13 cellular contexts compared by ENCODE assay signal in the genomic region with DNA sequence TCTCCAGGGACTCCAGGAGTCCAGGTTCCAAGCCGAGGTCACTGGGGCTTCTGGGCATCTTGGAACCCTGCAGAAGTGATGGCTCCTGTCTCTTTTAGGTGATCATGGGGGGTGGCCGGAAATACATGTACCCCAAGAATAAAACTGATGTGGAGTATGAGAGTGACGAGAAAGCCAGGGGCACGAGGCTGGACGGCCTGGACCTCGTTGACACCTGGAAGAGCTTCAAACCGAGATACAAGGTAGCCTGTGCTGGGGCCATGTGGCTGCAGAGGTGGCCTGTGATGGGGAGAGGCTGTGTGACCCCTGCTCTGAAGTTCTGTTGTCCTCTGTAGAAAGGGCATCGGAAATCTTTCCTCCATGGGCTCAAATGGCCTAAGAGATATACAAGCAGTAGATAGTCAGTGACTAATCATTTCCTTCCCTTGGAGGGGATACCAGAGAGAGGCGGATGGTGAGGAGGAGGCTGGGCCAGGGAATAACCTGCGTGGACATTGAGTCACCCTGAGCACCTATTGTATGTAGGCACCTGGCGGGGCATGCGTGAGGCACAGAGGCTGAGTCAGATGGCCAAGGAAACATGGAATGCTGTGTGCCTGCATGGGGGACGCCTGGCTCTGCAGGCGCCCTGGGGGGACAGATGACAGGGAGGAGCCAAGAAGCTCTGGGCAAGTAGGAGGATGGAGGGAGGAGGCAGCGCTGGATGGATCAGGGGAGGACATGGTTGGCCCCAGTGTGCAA. TPM values are rescaled to one million over a fixed set of nuclear protein-coding genes. Genes with fewer than 3 reads are reported as not detected.
A peak's percentile ranks its signal among the peaks of the same experiment; 100 is the strongest.
DNase-seq lines count a peak whose midpoint lies in the region; ATAC-seq and TF ChIP-seq lines count a peak whose summit lies in the region.
"Had no signal": no experiment of that assay in that cellular context is flagged by ENCODE, and none has a peak within 500 bp of the region (broad histone marks: within the 10 kb centered on the region; RNA-seq: fewer than 3 reads in every experiment).

No MANE protein-coding gene starts in this region.

- H3K18ac ChIP-seq in trophoblast cell (ENCODE audit: low read length), result no peak overlapping the region

- H3K14ac ChIP-seq in trophoblast cell (ENCODE audit: low read length), result no peak overlapping the region

- H3K4me2 ChIP-seq in PC-3 (ENCODE audit: low read length), result no peak overlapping the region
- peak overlapping the region; percentile 3 for H3K4me2 ChIP-seq in trophoblast cell (ENCODE audit: low read length)

- H3K27me3 ChIP-seq in PC-3 (ENCODE audit: low read length), result no peaks in the 10 kb centered on the region
- H3K27me3 ChIP-seq in trophoblast cell (ENCODE audit: insufficient read depth, low read length), result no peaks in the 10 kb centered on the region
- H3K27me3 ChIP-seq: right atrium auricular region had no signal

- H3K9me2 ChIP-seq in PC-3 (replicated peaks; ENCODE audit: low read length), result no peaks in the 10 kb centered on the region

- H3K4me3 ChIP-seq in PC-3 (ENCODE audit: low read length), result no peak overlapping the region
- H3K4me3 ChIP-seq in trophoblast cell (ENCODE audit: low read depth, low read length), result no peak overlapping the region
- H3K4me3 ChIP-seq: HAP-1, right atrium auricular region had no signal

- intact Hi-C loops in PC-3 (cut with micrococcal nuclease), result no loop called here

- no peak overlapping the region for H3K9ac ChIP-seq in PC-3 (ENCODE audit: low read length)
- H3K9ac ChIP-seq in trophoblast cell (ENCODE audit: low read length), result no peak overlapping the region

- no peaks in the 10 kb centered on the region for H3K9me3 ChIP-seq in PC-3 (ENCODE audit: low read length)
- peaks cover 4% of the 10 kb centered on the region for H3K9me3 ChIP-seq in trophoblast cell (ENCODE audit: insufficient read depth, low read depth, low read length)
- H3K9me3 ChIP-seq: HAP-1 had no signal

- no peak overlapping the region for H2BK12ac ChIP-seq in trophoblast cell (ENCODE audit: low read length)

- H2BK120ac ChIP-seq in trophoblast cell (ENCODE audit: insufficient read depth, low read length, poor library complexity), result no peak overlapping the region

- DNase-seq in HCEC 1CT (peak; percentile 11), PC-3 (peak; percentile 72), epithelial cell of prostate (ENCODE audit: low read depth, low spot score) (peak; percentile 59), trophoblast cell (peak; percentile 79 to 93), SK-N-DZ (ENCODE audit: low spot score) (no peak), Kasumi-1 (lab: John Stamatoyannopoulos, UW) (no peak), NCI-H1092 treated with DMSO at 0.1 percent for 48 hours (lab: John Stamatoyannopoulos, UW) (no peak)
- DNase-seq: activated naive CD4-positive, alpha-beta T cell; caudate nucleus; NCI-H1105 treated with DMSO at 0.1 percent for 48 hours had no signal

- no peak overlapping the region for H3K4ac ChIP-seq in trophoblast cell (ENCODE audit: low read depth, low read length)

- H3K36me3 ChIP-seq in PC-3 (ENCODE audit: low read depth, low read length) (no peaks in the 10 kb centered on the region), trophoblast cell (ENCODE audit: control insufficient read depth in 1 of 2, insufficient read depth in 2 of 2, low read length in 2 of 2) (no peaks in the 10 kb centered on the region)
- H3K36me3 ChIP-seq: HAP-1, right atrium auricular region had no signal

- no peak overlapping the region for H2BK5ac ChIP-seq in trophoblast cell (ENCODE audit: low read depth, low read length, poor library complexity)

- no peak overlapping the region for H4K12ac ChIP-seq in trophoblast cell (ENCODE audit: low read depth, low read length)

- H2AK5ac ChIP-seq in trophoblast cell (ENCODE audit: low read length), result no peak overlapping the region

- peaks cover 8% of the 10 kb centered on the region; the same call in 1 of the 2 replicates for H3K4me1 ChIP-seq in PC-3 (ENCODE audit: insufficient read depth, low read length)
- peaks cover 13 to 16% of the 10 kb centered on the region in 2 experiments for H3K4me1 ChIP-seq in trophoblast cell (ENCODE audit: control insufficient read depth in 1 of 2, insufficient read depth in 2 of 2, low read length in 2 of 2)
- H3K4me1 ChIP-seq: HAP-1 had no signal

- POLR2A ChIA-PET in PC-3 (lab: Charles Lee; ENCODE audit: unreplicated experiment), result no interaction called here

- H2AFZ ChIP-seq in PC-3 (ENCODE audit: low read length) (no peak overlapping the region), trophoblast cell (ENCODE audit: insufficient read depth, low read length, poor library complexity) (no peak overlapping the region)

- WGBS in trophoblast cell (ENCODE audit: extremely low coverage, insufficient coverage, insufficient read length), result no CpG with 5 or more reads among the region's 15 CpGs

- no peak overlapping the region for H4K91ac ChIP-seq in trophoblast cell (ENCODE audit: low read depth, low read length)

- peak; percentile 67 for ATAC-seq in PC-3

- no peak overlapping the region for H3K23ac ChIP-seq in trophoblast cell (ENCODE audit: low read length)

- H3K79me2 ChIP-seq in PC-3 (ENCODE audit: low read length), result no peaks in the 10 kb centered on the region
- H3K79me2 ChIP-seq in trophoblast cell (ENCODE audit: control insufficient read depth, insufficient read depth, low read length, poor library complexity), result no peaks in the 10 kb centered on the region

- TF ChIP-seq CTCF in PC-3 (conservative IDR thresholded peaks at IDR 0.05; ENCODE audit: low read depth, low read length), result no peak

- H4K8ac ChIP-seq in trophoblast cell (ENCODE audit: low read depth, low read length), result no peak overlapping the region

- H3K27ac ChIP-seq in PC-3 (ENCODE audit: low read length), result peak overlapping the region; percentile 58
- peak overlapping the region; percentile 59 for H3K27ac ChIP-seq in epithelial cell of prostate
- H3K27ac ChIP-seq in trophoblast cell (ENCODE audit: low read depth, low read length), result no peak overlapping the region

- CTCF ChIA-PET in PC-3 (lab: Charles Lee), result no interaction called here

- H4K20me1 ChIP-seq in PC-3 (ENCODE audit: low read length), result no peaks in the 10 kb centered on the region

- H3F3A ChIP-seq in PC-3 (ENCODE audit: low read length, unreplicated experiment), result no peaks in the 10 kb centered on the region

- H3K79me1 ChIP-seq in trophoblast cell (ENCODE audit: low read length), result peaks cover 2% of the 10 kb centered on the region

- no TSS peak for BruUV-seq in PC-3 (replicated peaks; lab: Mats Ljungman, UMichigan)

RNA-seq across cellular contexts. Expression of a gene that starts 59.0 kb away (rescaled TPM):
- total RNA-seq in PC-3 (2014; rRNA removed), result 0.73 and 0.86 TPM in 2 replicates
- 12.5 and 12.7 TPM in 2 replicates for polyA plus RNA-seq in trophoblast cell (2013)
- polyA plus RNA-seq in SK-N-DZ (2014; cell fraction: cytosol; rRNA removed), result 1.9 and 3.7 TPM in 2 replicates
- 1.7 and 1.9 TPM in 2 replicates for polyA plus RNA-seq in SK-N-DZ (2014; cell fraction: nucleus; rRNA removed)
- total RNA-seq: HT1080 had no signal

Comparison
In these comparisons a context has a peak if more than half of its experiments do, and no peak if none do; other contexts are left out.
1. DNase-seq: peak in HCEC 1CT (single experiment), PC-3 (single experiment), epithelial cell of prostate (single experiment) and trophoblast cell (2 of 2); none in SK-N-DZ (single experiment), Kasumi-1 (0 of 2) and NCI-H1092 treated with DMSO at 0.1 percent for 48 hours (single experiment).